ENCODE assay signal across 17 cellular contexts in the genomic region with DNA sequence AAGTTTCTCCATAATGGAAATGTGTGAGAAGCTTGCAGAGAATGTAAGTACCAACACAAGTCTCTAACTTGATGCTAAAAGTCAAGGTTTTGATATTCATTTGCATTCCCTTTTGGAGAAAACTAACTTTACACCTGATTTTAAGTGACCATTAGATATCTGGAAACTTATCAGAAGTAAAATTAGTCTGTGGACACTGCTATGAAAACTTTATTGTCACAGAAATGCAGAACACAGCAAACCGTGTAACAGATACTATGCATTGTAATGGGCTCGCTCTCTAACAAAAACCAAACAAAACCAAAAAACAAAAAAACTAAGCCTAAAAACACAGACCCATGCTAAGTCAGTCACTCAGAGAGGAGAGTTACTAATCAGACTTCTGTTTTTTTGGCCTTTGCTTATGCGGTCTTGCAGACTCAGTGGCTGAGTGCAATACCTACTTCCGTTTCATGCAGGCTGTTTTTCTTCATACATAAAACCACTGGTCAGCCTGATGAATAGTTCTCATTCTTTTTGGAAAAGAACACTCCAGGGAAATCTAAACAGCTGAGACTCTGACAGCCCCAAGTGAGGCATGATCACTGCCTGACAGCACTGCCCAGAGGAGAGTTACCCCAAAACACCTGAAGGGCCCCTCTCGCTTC. TPM values are rescaled to one million over a fixed set of nuclear protein-coding genes. Genes with fewer than 3 reads are reported as not detected.
DNase-seq lines count a peak whose midpoint lies in the region; ATAC-seq, FAIRE-seq and TF ChIP-seq lines count a peak whose summit lies in the region.
"Had no signal": no experiment of that assay in that cellular context is flagged by ENCODE, and none has a peak within 500 bp of the region (broad histone marks: within the 10 kb centered on the region; RNA-seq: fewer than 3 reads in every experiment).

No MANE protein-coding gene starts in this region.

- CTCF ChIA-PET in K562 (lab: Yijun Ruan, JAX; ENCODE audit: low intra/inter-chr PET ratio) = no interaction called here

- TF ChIP-seq RAD21 in K562 (CRISPR knock-in tag; conservative IDR thresholded peaks at IDR 0.05 in 1 of 2, IDR thresholded peaks at IDR 0.05 in 1 of 2) = no peak

- no peak overlapping the region for H3K4me2 ChIP-seq in K562 (ENCODE audit: insufficient read depth, low read length)
- H3K4me2 ChIP-seq: KMS-11 had no signal

- no peak overlapping the region for H3K4me3 ChIP-seq in K562
- H3K4me3 ChIP-seq in lower lobe of right lung = peak overlapping the region; percentile 11
- H3K4me3 ChIP-seq in upper lobe of right lung = no peak overlapping the region
- H3K4me3 ChIP-seq: psoas muscle had no signal

- intact Hi-C loops in K562 (cut with micrococcal nuclease) = no loop called here
- intact Hi-C loops in lower lobe of right lung (cut with DNase I) = no loop called here
- intact Hi-C loops in upper lobe of right lung (cut with DNase I) = no loop called here

- H3K4me1 ChIP-seq in K562 (replicated peaks in 1 of 2; ENCODE audit: control insufficient read depth in 2 of 2, insufficient read depth in 2 of 2, low read length in 2 of 2) = no peaks in the 10 kb centered on the region
- H3K4me1 ChIP-seq in lower lobe of right lung = peaks cover 12% of the 10 kb centered on the region
- H3K4me1 ChIP-seq in upper lobe of right lung = peaks cover 1% of the 10 kb centered on the region

- ATAC-seq in K562 = no peak
- ATAC-seq in lower lobe of right lung = peak; percentile 58 to 66
- ATAC-seq in upper lobe of right lung = peak; percentile 73
- no peak for ATAC-seq in HG02973 (IDR thresholded peaks at IDR 0.05; ENCODE audit: unreplicated experiment)
- ATAC-seq in GM19467 (IDR thresholded peaks at IDR 0.05; ENCODE audit: unreplicated experiment) = no peak
- ATAC-seq: left lobe of liver, psoas muscle, SK-N-SH treated with all-trans-retinoic acid at 6 μM for 48 hours had no signal

- POLR2A ChIA-PET in K562 (lab: Yijun Ruan, JAX) = no interaction called here

- no peaks in the 10 kb centered on the region for H4K20me1 ChIP-seq in K562 (replicated peaks; ENCODE audit: control insufficient read depth, insufficient read depth, low read length)

- no peaks in the 10 kb centered on the region for H3K9me1 ChIP-seq in K562 (ENCODE audit: control insufficient read depth, insufficient read depth, low read length)

- in situ Hi-C loops in K562 (cut with MboI) = no loop called here

- DNase-seq in NOMO-1 treated with DMSO at 0.1 percent for 48 hours (lab: John Stamatoyannopoulos, UW; ENCODE audit: unreplicated experiment) = peak; percentile 85
- DNase-seq in K562 (ENCODE audit: extremely low read depth in 1 of 4, low spot score in 3 of 4) = no peak
- DNase-seq in lower lobe of right lung = no peak
- DNase-seq in upper lobe of right lung = no peak
- DNase-seq in stimulated activated CD4-positive, alpha-beta T cell treated with anti-CD3 and anti-CD28 coated beads, Interleukin-4, amount 100 ng/mL, for 4 hours = no peak
- DNase-seq: activated effector memory CD4-positive, alpha-beta T cell treated with anti-CD3 and anti-CD28 coated beads, Interleukin-2, amount 50 U/mL, for 16 hours; naive B cell; NCI-H1694; NCI-H510A; OCI-M1; psoas muscle had no signal

- H3K9me3 ChIP-seq in K562 (replicated peaks; ENCODE audit: control insufficient read depth, insufficient read depth, low read depth, low read length) = no peaks in the 10 kb centered on the region
- H3K9me3 ChIP-seq in lower lobe of right lung = no peaks in the 10 kb centered on the region
- H3K9me3 ChIP-seq in upper lobe of right lung = no peaks in the 10 kb centered on the region
- H3K9me3 ChIP-seq: psoas muscle had no signal

- no peak overlapping the region for H2AFZ ChIP-seq in K562 (ENCODE audit: low read depth, low read length)

- H3K27me3 ChIP-seq in K562 (ENCODE audit: control insufficient read depth in 2 of 2, insufficient read depth in 2 of 2, low read length in 2 of 2) = no peaks in the 10 kb centered on the region
- no peaks in the 10 kb centered on the region for H3K27me3 ChIP-seq in lower lobe of right lung (ENCODE audit: low read depth)
- H3K27me3 ChIP-seq in upper lobe of right lung = no peaks in the 10 kb centered on the region

- TF ChIP-seq CTCF in K562 (IDR thresholded peaks at IDR 0.05 in 2 of 3, conservative IDR thresholded peaks at IDR 0.05 in 1 of 3; ENCODE audit: insufficient read depth in 2 of 3, low read depth in 1 of 3, low read length in 3 of 3) = no peak
- no peak for TF ChIP-seq CTCF in lower lobe of right lung (IDR thresholded peaks at IDR 0.05)
- no peak for TF ChIP-seq CTCF in upper lobe of right lung (IDR thresholded peaks at IDR 0.05)

- TF ChIP-seq POLR2A in K562 (conservative IDR thresholded peaks at IDR 0.05) = no peak

- H3K79me2 ChIP-seq in K562 (ENCODE audit: control insufficient read depth, insufficient read depth, low read length) = no peaks in the 10 kb centered on the region

- peak; percentile 15 for FAIRE-seq in K562 (lab: Jason Lieb, UNC)

- TF ChIP-seq EP300 in K562 (IDR thresholded peaks at IDR 0.05; ENCODE audit: low read length) = no peak

- H3K36me3 ChIP-seq in K562 (ENCODE audit: control insufficient read depth, insufficient read depth, low read length) (peaks cover 47% of the 10 kb centered on the region; the same call in 2 of the 3 replicates), lower lobe of right lung (peaks cover 75% of the 10 kb centered on the region), upper lobe of right lung (peaks cover 49% of the 10 kb centered on the region)

- BruUV-seq in K562 (replicated peaks; lab: Mats Ljungman, UMichigan) = no TSS peak

- 88% methylated on average over 5 of the region's 5 CpGs for WGBS in K562 (ENCODE audit: insufficient coverage, low coverage, missing lambda C conversion rate)

- no peak overlapping the region for H3K9ac ChIP-seq in K562 (ENCODE audit: insufficient read depth in 1 of 2, low read depth in 2 of 2, low read length in 2 of 2)
- H3K9ac ChIP-seq: KMS-11 had no signal

- H3K27ac ChIP-seq in K562 (ENCODE audit: extremely low read depth, low read depth, low read length) (no peak overlapping the region), lower lobe of right lung (no peak overlapping the region), upper lobe of right lung (peak overlapping the region; percentile 4)
- H3K27ac ChIP-seq: KMS-11, psoas muscle, VCaP had no signal

RNA-seq across cellular contexts. Expression of a gene that starts 35.7 kb away (rescaled TPM):
- total RNA-seq in K562 (2011; cell fraction: chromatin; rRNA removed; ENCODE audit: low replicate concordance) = 55.5 and 58.1 TPM in 2 replicates
- 29.7 and 30.1 TPM in 2 replicates for total RNA-seq in K562 (2011; cell fraction: nucleolus; rRNA removed)
- total RNA-seq in K562 (2011; cell fraction: nucleoplasm; rRNA removed) = 29.3 and 31.1 TPM in 2 replicates
- 6.2 and 8.4 TPM in 2 replicates for total RNA-seq in K562 (2014; rRNA removed)
- 11.0 and 11.1 TPM in 2 replicates for total RNA-seq in K562 (2014; rRNA removed; fragmentation: Illumina TruSeq; extraction: Trizol)
- 12.3 and 12.6 TPM in 2 replicates for total RNA-seq in K562 (2015; rRNA removed; fragmentation: Illumina TruSeq; extraction: Trizol)
- total RNA-seq in K562 (2021) = 14.6 and 15.0 TPM in 2 replicates
- 10.9 and 11.5 TPM in 2 replicates for polyA plus RNA-seq in K562 (2011; rRNA removed)
- 5.4 and 7.1 TPM in 2 replicates for polyA plus RNA-seq in K562 (2011; cell fraction: cytosol; rRNA removed)
- 14.2 and 20.4 TPM in 2 replicates for polyA plus RNA-seq in K562 (2011; cell fraction: nucleus; rRNA removed)
- 4.6 and 5.4 TPM in 2 replicates for polyA plus RNA-seq in K562 (2012)
- polyA plus RNA-seq in K562 (2014; fragmentation: Illumina TruSeq; extraction: Trizol) = 6.8 and 8.1 TPM in 2 replicates
- 1 to 10 TPM; 3.3 to 5.7 TPM for polyA plus RNA-seq in K562 (2014; fragmentation: Nextera tagmentation; extraction: Ambion mirVana)
- polyA plus RNA-seq in K562 (2014; rRNA removed) = 8.3 and 13.4 TPM in 2 replicates
- polyA minus RNA-seq in K562 (2011; rRNA and poly(A)+ RNA removed) = 14.4 and 16.4 TPM in 2 replicates
- 4.9 and 7.8 TPM in 2 replicates for polyA minus RNA-seq in K562 (2011; cell fraction: cytosol; rRNA and poly(A)+ RNA removed)
- 13.1 and 19.2 TPM in 2 replicates for polyA minus RNA-seq in K562 (2011; cell fraction: nucleus; rRNA and poly(A)+ RNA removed)
- total RNA-seq in lower lobe of right lung = 22.2 TPM
- 22.2 TPM for total RNA-seq in upper lobe of right lung

RNA-seq across cellular contexts. Expression of a gene that starts 39.6 kb away (rescaled TPM):
- total RNA-seq in K562 (2011; cell fraction: chromatin; rRNA removed; ENCODE audit: low replicate concordance) = 27.4 and 39.6 TPM in 2 replicates
- 16.8 and 21.6 TPM in 2 replicates for total RNA-seq in K562 (2011; cell fraction: nucleolus; rRNA removed)
- 20.5 and 22.8 TPM in 2 replicates for total RNA-seq in K562 (2011; cell fraction: nucleoplasm; rRNA removed)
- total RNA-seq in K562 (2014; rRNA removed) (112 and 145 TPM in 2 replicates), K562 (2014; rRNA removed; fragmentation: Illumina TruSeq; extraction: Trizol) (235 and 276 TPM in 2 replicates), K562 (2015; rRNA removed; fragmentation: Illumina TruSeq; extraction: Trizol) (237 and 264 TPM in 2 replicates), K562 (2021) (81.3 and 87.8 TPM in 2 replicates), lower lobe of right lung (61.7 TPM), upper lobe of right lung (75.1 TPM)
- polyA plus RNA-seq in K562 (2011; rRNA removed) (82.3 and 163 TPM in 2 replicates), K562 (2014; fragmentation: Illumina TruSeq; extraction: Trizol) (228 and 229 TPM in 2 replicates), K562 (2014; fragmentation: Nextera tagmentation; extraction: Ambion mirVana) (100 to 1,000 TPM; 165 to 276 TPM), K562 (2014; rRNA removed) (136 and 163 TPM in 2 replicates)
- 27.7 and 52.1 TPM in 2 replicates for polyA plus RNA-seq in K562 (2011; cell fraction: cytosol; rRNA removed)
- polyA plus RNA-seq in K562 (2011; cell fraction: nucleus; rRNA removed) = 24.0 and 42.1 TPM in 2 replicates
- polyA plus RNA-seq in K562 (2012) = 105 and 107 TPM in 2 replicates
- polyA minus RNA-seq in K562 (2011; rRNA and poly(A)+ RNA removed) = 103 and 123 TPM in 2 replicates
- polyA minus RNA-seq in K562 (2011; cell fraction: cytosol; rRNA and poly(A)+ RNA removed) = 34.1 and 36.4 TPM in 2 replicates
- polyA minus RNA-seq in K562 (2011; cell fraction: nucleus; rRNA and poly(A)+ RNA removed) = 13.6 and 33.5 TPM in 2 replicates

Comparison
In these comparisons a context has a peak if more than half of its experiments do, and no peak if none do; other contexts are left out.
1. ATAC-seq: peak in lower lobe of right lung (2 of 2) and upper lobe of right lung (single experiment); none in K562 (single experiment), HG02973 (single experiment) and GM19467 (single experiment).